ENCODE assay signal across 8 cellular contexts in the genomic region with DNA sequence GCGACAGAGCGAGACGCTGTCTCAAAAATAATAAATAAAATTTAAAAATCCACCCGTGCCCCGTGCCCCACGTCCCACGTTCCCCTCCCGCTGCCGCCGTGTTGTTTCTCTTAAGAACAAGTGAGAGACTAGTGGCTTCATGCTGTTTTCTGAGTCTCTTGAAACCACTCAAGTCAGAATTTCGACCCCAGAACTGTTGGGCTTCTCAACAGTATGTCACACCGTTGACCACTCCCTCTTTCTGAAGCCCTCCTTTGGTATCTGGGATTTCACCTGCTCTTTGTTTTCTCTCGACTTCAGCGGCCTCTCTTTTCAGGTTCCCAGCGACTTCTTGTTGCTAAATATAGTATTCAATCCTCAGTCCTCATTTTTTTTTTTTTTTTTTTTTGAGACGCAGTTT. TPM values are rescaled to one million over a fixed set of nuclear protein-coding genes. Genes with fewer than 3 reads are reported as not detected.
DNase-seq lines count a peak whose midpoint lies in the region; ATAC-seq and TF ChIP-seq lines count a peak whose summit lies in the region.

No MANE protein-coding gene starts in this region.

- peaks cover 27% of the 10 kb centered on the region for H3K36me3 ChIP-seq in RWPE2 (ENCODE audit: low read depth)
- H3K36me3 ChIP-seq in fibroblast of lung (ENCODE audit: control insufficient read depth, insufficient read depth, low read length) = peaks cover 5% of the 10 kb centered on the region
- H3K36me3 ChIP-seq in sigmoid colon = peaks cover 0 to 23% (median 7%) of the 10 kb centered on the region in 4 donors

- H3K27ac ChIP-seq in RWPE2 (ENCODE audit: poor library complexity, severe bottlenecking) (peak overlapping the region; percentile 64), fibroblast of lung (ENCODE audit: insufficient read depth, low read length) (peak overlapping the region; percentile 71), sigmoid colon (peak overlapping the region; percentile 90 to 95 (median 92))

- intact Hi-C loops in sigmoid colon (cut with DNase I) = loop anchor here (1.0 kb wide), 1 partner anchor 69 kb away; a partner anchor contains a TSS

- TF ChIP-seq POLR2A in sigmoid colon (IDR thresholded peaks at IDR 0.05) = no peak

- no peak overlapping the region for H3K9ac ChIP-seq in fibroblast of lung (ENCODE audit: insufficient read depth, low read length)

- TF ChIP-seq CTCF in GM12864 (IDR thresholded peaks at IDR 0.05; ENCODE audit: low read depth, low read length, missing control alignments) (no peak), RWPE2 (IDR thresholded peaks at IDR 0.05; ENCODE audit: poor library complexity, severe bottlenecking) (no peak), fibroblast of lung (conservative IDR thresholded peaks at IDR 0.05 in 1 of 2, IDR thresholded peaks at IDR 0.05 in 1 of 2; ENCODE audit: low read depth in 1 of 2, low read length in 2 of 2) (no peak), sigmoid colon (IDR thresholded peaks at IDR 0.05) (no peak)

- peak overlapping the region; percentile 11 for H3K4me2 ChIP-seq in fibroblast of lung (ENCODE audit: extremely low read depth, insufficient read depth, low read length)

- H3K27me3 ChIP-seq in RWPE2 (ENCODE audit: insufficient read depth, poor library complexity, severe bottlenecking) (no peaks in the 10 kb centered on the region), fibroblast of lung (ENCODE audit: control insufficient read depth, insufficient read depth, low read length) (no peaks in the 10 kb centered on the region), sigmoid colon (no peaks in the 10 kb centered on the region)

- H4K20me1 ChIP-seq in fibroblast of lung (ENCODE audit: control insufficient read depth, extremely low read depth, insufficient read depth, low read length) = no peaks in the 10 kb centered on the region

- H2AFZ ChIP-seq in fibroblast of lung (ENCODE audit: low read length) = no peak overlapping the region

- DNase-seq in GM12864 (ENCODE audit: low read depth) (no peak), RWPE2 (ENCODE audit: low spot score) (no peak), fibroblast of lung (ENCODE audit: low read depth in 2 of 2) (no peak), sigmoid colon (no peak), RKO (ENCODE audit: low spot score) (no peak)

- no peak for ATAC-seq in RWPE2 (ENCODE audit: low read depth)
- ATAC-seq in GM19452 (IDR thresholded peaks at IDR 0.05; ENCODE audit: unreplicated experiment) = no peak
- no peak for ATAC-seq in HG03571 (IDR thresholded peaks at IDR 0.05; ENCODE audit: unreplicated experiment)
- no peak for ATAC-seq in GM21528 (IDR thresholded peaks at IDR 0.05; ENCODE audit: low FRiP score, unreplicated experiment)

- H3K79me2 ChIP-seq in fibroblast of lung (ENCODE audit: control insufficient read depth, insufficient read depth, low read length) = peaks cover 10% of the 10 kb centered on the region

- H3K9me3 ChIP-seq in RWPE2 (ENCODE audit: severe bottlenecking) = no peaks in the 10 kb centered on the region
- H3K9me3 ChIP-seq in fibroblast of lung (ENCODE audit: control insufficient read depth, insufficient read depth, low read depth, low read length) = no peaks in the 10 kb centered on the region
- no peaks in the 10 kb centered on the region for H3K9me3 ChIP-seq in sigmoid colon

- no peak for TF ChIP-seq EP300 in sigmoid colon (IDR thresholded peaks at IDR 0.05)

- WGBS in sigmoid colon, 2 donors = 47% methylated on average over 16 of the region's 16 CpGs

- H3K4me1 ChIP-seq in RWPE2 (ENCODE audit: insufficient read depth, poor library complexity, severe bottlenecking) (peaks cover 6% of the 10 kb centered on the region), fibroblast of lung (ENCODE audit: control insufficient read depth, extremely low read depth, insufficient read depth, low read length) (no peaks in the 10 kb centered on the region), sigmoid colon (peaks cover 0 to 15% (median 12%) of the 10 kb centered on the region in 4 donors)

- H3K4me3 ChIP-seq in GM12864 (ENCODE audit: low read depth, low read length) = peak overlapping the region; percentile 85
- peak overlapping the region; percentile 58 for H3K4me3 ChIP-seq in RWPE2 (ENCODE audit: severe bottlenecking)
- H3K4me3 ChIP-seq in fibroblast of lung (replicated peaks in 1 of 4; ENCODE audit: control extremely low read depth in 1 of 4, insufficient read depth in 1 of 4, low read depth in 3 of 4, low read length in 4 of 4) = peak overlapping the region; percentile 46 to 90 (median 75)
- peak overlapping the region; percentile 76 to 89 (median 82) for H3K4me3 ChIP-seq in sigmoid colon

RNA-seq across cellular contexts. Expression of a gene that starts 1.0 kb away (rescaled TPM):
- total RNA-seq in fibroblast of lung = 14.9 and 18.3 TPM in 2 replicates
- polyA plus RNA-seq in fibroblast of lung = 25.5 and 35.3 TPM in 2 replicates
- 27.8 and 34.0 TPM in 2 replicates for polyA plus RNA-seq in fibroblast of lung (2012)
- 47.2 and 51.1 TPM in 2 replicates for polyA minus RNA-seq in fibroblast of lung (ENCODE audit: low replicate concordance)
- total RNA-seq in sigmoid colon = 10 to 100 TPM; 15.1 to 28.0 (median 18.5) TPM
- polyA plus RNA-seq in sigmoid colon = 10 to 100 TPM; 13.2 to 46.3 (median 19.4) TPM

RNA-seq across cellular contexts. Expression of a gene that starts 24.7 kb away (rescaled TPM):
- 13.2 and 14.6 TPM in 2 replicates for total RNA-seq in fibroblast of lung
- polyA plus RNA-seq in fibroblast of lung = 12.0 and 17.2 TPM in 2 replicates
- polyA plus RNA-seq in fibroblast of lung (2012) = 34.7 and 78.1 TPM in 2 replicates
- 20.7 and 22.4 TPM in 2 replicates for polyA minus RNA-seq in fibroblast of lung (ENCODE audit: low replicate concordance)
- 10 to 100 TPM in 3 of 4 donors, 1 to 10 TPM in 1; 6.1 to 38.8 (median 24.4) TPM for total RNA-seq in sigmoid colon
- 100 to 1,000 TPM in 1 of 3 donors, 10 to 100 TPM in 2; 15.6 to 127 (median 25.0) TPM for polyA plus RNA-seq in sigmoid colon

RNA-seq across cellular contexts. Expression of a gene that starts 34.2 kb away (rescaled TPM):
- total RNA-seq in fibroblast of lung (under 0.01 and 0.17 TPM in 2 replicates), sigmoid colon (1 to 10 TPM in 1 of 4 donors, under 1 TPM in 3; 0.33 to 2.5 (median 0.38) TPM)
- polyA plus RNA-seq in fibroblast of lung (0.03 and 0.06 TPM in 2 replicates), sigmoid colon (under 1 TPM in 1 of 3 donors, not detected in 2; 0.58 TPM)
- polyA plus RNA-seq in fibroblast of lung (2012) = 0.10 TPM in 1 of 2 replicates, not detected in the other
- not detected in 2 replicates for polyA minus RNA-seq in fibroblast of lung (ENCODE audit: low replicate concordance)

RNA-seq across cellular contexts. Expression of a gene that starts 37.0 kb away (rescaled TPM):
- total RNA-seq in fibroblast of lung (7.4 and 10.4 TPM in 2 replicates), sigmoid colon (10 to 100 TPM in 3 of 4 donors, 1 to 10 TPM in 1; 8.3 to 16.3 (median 15.3) TPM)
- polyA plus RNA-seq in fibroblast of lung (4.7 and 5.7 TPM in 2 replicates), sigmoid colon (10 to 100 TPM; 17.4 to 36.5 (median 18.3) TPM)
- polyA plus RNA-seq in fibroblast of lung (2012) = 10.6 and 16.0 TPM in 2 replicates
- 8.0 and 13.5 TPM in 2 replicates for polyA minus RNA-seq in fibroblast of lung (ENCODE audit: low replicate concordance)
